Comparison of ENCODE assay signal across 12 cellular contexts in the genomic region with DNA sequence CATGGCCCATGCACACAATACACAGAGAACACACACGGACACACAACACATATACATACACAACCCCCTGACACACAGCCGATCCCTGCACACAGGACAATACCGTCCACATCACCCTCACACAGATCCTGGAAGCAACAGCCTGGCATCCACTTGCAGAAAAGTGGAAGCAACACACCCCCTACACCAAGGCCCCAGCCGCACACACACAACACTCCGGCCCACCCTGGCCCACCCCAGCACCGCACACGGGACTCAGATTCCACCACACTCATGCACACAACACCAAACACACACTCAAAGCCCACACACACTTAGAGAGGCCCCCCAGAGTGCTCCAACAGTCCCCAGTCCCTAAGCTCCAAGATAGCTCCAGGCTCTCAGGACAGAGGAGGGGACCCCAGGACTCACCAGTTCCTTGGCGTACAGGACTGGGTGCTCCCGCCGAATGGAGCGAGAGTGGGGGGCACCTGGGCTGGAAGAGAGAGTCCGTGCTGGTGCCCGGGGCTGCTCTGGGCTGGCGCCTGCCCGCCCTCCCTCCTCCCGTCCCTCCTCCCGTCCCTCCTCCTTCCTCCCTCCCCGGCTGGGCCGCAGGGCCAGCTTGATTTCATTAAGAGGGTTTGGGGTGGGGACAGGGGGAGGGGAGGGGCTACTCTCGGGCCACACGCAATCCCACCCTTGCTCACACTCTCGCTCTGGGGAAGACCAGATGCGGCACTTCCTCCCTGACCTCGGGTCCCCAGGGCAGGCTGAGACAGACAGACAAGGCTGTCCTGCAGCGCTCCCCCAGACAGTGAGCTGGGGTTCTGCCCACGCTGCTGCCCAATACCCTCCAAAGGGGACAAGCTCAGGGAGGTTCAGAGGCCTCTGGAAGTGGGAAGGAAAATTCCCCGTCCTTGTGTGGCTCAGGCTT. TPM values are rescaled to one million over a fixed set of nuclear protein-coding genes. Genes with fewer than 3 reads are reported as not detected.
DNase-seq lines count a peak whose midpoint lies in the region; ATAC-seq and TF ChIP-seq lines count a peak whose summit lies in the region.
"Had no signal": no experiment of that assay in that cellular context is flagged by ENCODE, and none has a peak within 500 bp of the region (broad histone marks: within the 10 kb centered on the region; RNA-seq: fewer than 3 reads in every experiment).

A gene with protein sequence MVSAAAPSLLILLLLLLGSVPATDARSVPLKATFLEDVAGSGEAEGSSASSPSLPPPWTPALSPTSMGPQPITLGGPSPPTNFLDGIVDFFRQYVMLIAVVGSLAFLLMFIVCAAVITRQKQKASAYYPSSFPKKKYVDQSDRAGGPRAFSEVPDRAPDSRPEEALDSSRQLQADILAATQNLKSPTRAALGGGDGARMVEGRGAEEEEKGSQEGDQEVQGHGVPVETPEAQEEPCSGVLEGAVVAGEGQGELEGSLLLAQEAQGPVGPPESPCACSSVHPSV (minus strand): TSS at position 526 of the 913 bp plus-strand sequence. CDS start 5,701 bp downstream, outside the sequence.

- DNase-seq in AG04449 (ENCODE audit: low read depth, low spot score) (no peak), fibroblast of lung (ENCODE audit: low read depth in 2 of 2) (peak; percentile 40 to 75), NCI-H187 treated with DMSO at 0.1 percent for 48 hours (lab: John Stamatoyannopoulos, UW) (no peak), NCI-H1694 treated with DMSO at 0.1 percent for 48 hours (lab: John Stamatoyannopoulos, UW) (no peak), cerebellar cortex (ENCODE audit: low spot score) (no peak)
- no peak for DNase-seq in naive thymus-derived CD4-positive, alpha-beta T cell
- DNase-seq: CD4-positive, CD25-positive, alpha-beta regulatory T cell; NCI-H2081 treated with DMSO at 0.1 percent for 48 hours had no signal

- H2AFZ ChIP-seq in fibroblast of lung (ENCODE audit: low read length), result no peak within 1 kb of the TSS

- peaks cover 0 to 3% (median 0%) of the 10 kb centered on the region in 7 donors for H3K4me1 Mint-ChIP-seq in naive thymus-derived CD4-positive, alpha-beta T cell
- H3K4me1 Mint-ChIP-seq: CD4-positive, CD25-positive, alpha-beta regulatory T cell had no signal

- H3K4me2 ChIP-seq in fibroblast of lung (ENCODE audit: extremely low read depth, insufficient read depth, low read length), result peak within 1 kb of the TSS; percentile 94

- H3K9me3 Mint-ChIP-seq in naive thymus-derived CD4-positive, alpha-beta T cell, result no peaks in the 10 kb centered on the region

- TF ChIP-seq CTCF in AG04449 (IDR thresholded peaks at IDR 0.05; ENCODE audit: insufficient read depth, low read length, missing control alignments), result no peak
- no peak for TF ChIP-seq CTCF in fibroblast of lung (conservative IDR thresholded peaks at IDR 0.05 in 1 of 2, IDR thresholded peaks at IDR 0.05 in 1 of 2; ENCODE audit: low read depth in 1 of 2, low read length in 2 of 2)

- intact Hi-C loops in naive thymus-derived CD4-positive, alpha-beta T cell (cut with micrococcal nuclease), result no loop called here

- peaks cover 35% of the 10 kb centered on the region for H3K79me2 ChIP-seq in fibroblast of lung (ENCODE audit: control insufficient read depth, insufficient read depth, low read length)

- POLR2A ChIA-PET in AG04449 (lab: Yijun Ruan, JAX), result interaction anchor here (0.5 to 0.8 kb wide), 2 partner anchors 21 to 204 kb away, joined by 3 read pairs; no protein-coding TSS in a partner anchor
- POLR2A ChIA-PET in naive thymus-derived CD4-positive, alpha-beta T cell (lab: Charles Lee), result interaction anchor here (0.5 to 0.7 kb wide), 2 partner anchors 20 to 96 kb away, joined by 3 read pairs; no protein-coding TSS in a partner anchor

- no peaks in the 10 kb centered on the region for H3K27me3 ChIP-seq in fibroblast of lung (ENCODE audit: control insufficient read depth, insufficient read depth, low read length)
- H3K27me3 ChIP-seq in naive thymus-derived CD4-positive, alpha-beta T cell (ENCODE audit: control insufficient read depth in 2 of 2, insufficient read depth in 2 of 2, low read length in 2 of 2), result no peaks in the 10 kb centered on the region
- H3K27me3 ChIP-seq: cardiac muscle cell had no signal

- H3K27ac ChIP-seq in fibroblast of lung (ENCODE audit: insufficient read depth, low read length), result peak within 1 kb of the TSS; percentile 72
- no peak within 1 kb of the TSS for H3K27ac ChIP-seq in naive thymus-derived CD4-positive, alpha-beta T cell (ENCODE audit: low read depth, low read length)
- H3K27ac ChIP-seq: cardiac muscle cell, VCaP had no signal

- CTCF ChIA-PET in AG04449 (lab: Yijun Ruan, JAX), result interaction anchor here (1.1 to 6.8 kb wide), 7 partner anchors 10 to 206 kb away, joined by 3 to 60 read pairs (median 5); no protein-coding TSS in a partner anchor
- CTCF ChIA-PET in naive thymus-derived CD4-positive, alpha-beta T cell (lab: Charles Lee), result no interaction called here

- peaks cover 19% of the 10 kb centered on the region for H3K4me1 ChIP-seq in fibroblast of lung (ENCODE audit: control insufficient read depth, extremely low read depth, insufficient read depth, low read length)
- no peaks in the 10 kb centered on the region for H3K4me1 ChIP-seq in naive thymus-derived CD4-positive, alpha-beta T cell (ENCODE audit: control insufficient read depth in 2 of 2, insufficient read depth in 2 of 2, low read length in 2 of 2)

- H3K4me3 Mint-ChIP-seq in naive thymus-derived CD4-positive, alpha-beta T cell, result no peak within 1 kb of the TSS
- H3K4me3 Mint-ChIP-seq: CD4-positive, CD25-positive, alpha-beta regulatory T cell had no signal

- H3K4me3 ChIP-seq in AG04449 (ENCODE audit: low read depth, low read length) (peak within 1 kb of the TSS; percentile 76), fibroblast of lung (replicated peaks in 1 of 4; ENCODE audit: control extremely low read depth in 1 of 4, insufficient read depth in 1 of 4, low read depth in 3 of 4, low read length in 4 of 4) (peak within 1 kb of the TSS; percentile 66 to 97 (median 82))
- no peak within 1 kb of the TSS for H3K4me3 ChIP-seq in naive thymus-derived CD4-positive, alpha-beta T cell (ENCODE audit: low read length)
- H3K4me3 ChIP-seq: cardiac muscle cell had no signal

- peak within 1 kb of the TSS in 5 of 9 donors; percentile 7 to 59 (median 29) for H3K27ac Mint-ChIP-seq in naive thymus-derived CD4-positive, alpha-beta T cell

- no peaks in the 10 kb centered on the region for H3K9me3 ChIP-seq in fibroblast of lung (ENCODE audit: control insufficient read depth, insufficient read depth, low read depth, low read length)
- H3K9me3 ChIP-seq in naive thymus-derived CD4-positive, alpha-beta T cell (ENCODE audit: control insufficient read depth in 2 of 3, low read length in 3 of 3), result no peaks in the 10 kb centered on the region

- no peaks in the 10 kb centered on the region for H4K20me1 ChIP-seq in fibroblast of lung (ENCODE audit: control insufficient read depth, extremely low read depth, insufficient read depth, low read length)

- no peaks in the 10 kb centered on the region for H3K27me3 Mint-ChIP-seq in naive thymus-derived CD4-positive, alpha-beta T cell

- H3K36me3 Mint-ChIP-seq in naive thymus-derived CD4-positive, alpha-beta T cell, result no peaks in the 10 kb centered on the region
- H3K36me3 Mint-ChIP-seq: CD4-positive, CD25-positive, alpha-beta regulatory T cell had no signal

- H3K9ac ChIP-seq in fibroblast of lung (ENCODE audit: insufficient read depth, low read length), result peak within 1 kb of the TSS; percentile 72

- peak; percentile 31 for ATAC-seq in naive thymus-derived CD4-positive, alpha-beta T cell
- ATAC-seq in HG03565 (IDR thresholded peaks at IDR 0.05; ENCODE audit: unreplicated experiment), result no peak

- peaks cover 12% of the 10 kb centered on the region for H3K36me3 ChIP-seq in fibroblast of lung (ENCODE audit: control insufficient read depth, insufficient read depth, low read length)
- H3K36me3 ChIP-seq in naive thymus-derived CD4-positive, alpha-beta T cell (ENCODE audit: control insufficient read depth in 2 of 3, insufficient read depth in 3 of 3, low read length in 3 of 3), result no peaks in the 10 kb centered on the region
- H3K36me3 ChIP-seq: cardiac muscle cell had no signal

TF ChIP-seq in PFSK-1, 5 proteins besides CTCF, POLR2A, EP300 and RAD21 (continues in another document):
- TF ChIP-seq POLR2AphosphoS5 (IDR thresholded peaks at IDR 0.05; ENCODE audit: low read depth, low read length) (peak; percentile 46; the same call in 1 of the 2 replicates), SIN3A (IDR thresholded peaks at IDR 0.05; ENCODE audit: borderline replicate concordance, insufficient read depth, low read length) (no peak)
- TF ChIP-seq, protein P1, sequence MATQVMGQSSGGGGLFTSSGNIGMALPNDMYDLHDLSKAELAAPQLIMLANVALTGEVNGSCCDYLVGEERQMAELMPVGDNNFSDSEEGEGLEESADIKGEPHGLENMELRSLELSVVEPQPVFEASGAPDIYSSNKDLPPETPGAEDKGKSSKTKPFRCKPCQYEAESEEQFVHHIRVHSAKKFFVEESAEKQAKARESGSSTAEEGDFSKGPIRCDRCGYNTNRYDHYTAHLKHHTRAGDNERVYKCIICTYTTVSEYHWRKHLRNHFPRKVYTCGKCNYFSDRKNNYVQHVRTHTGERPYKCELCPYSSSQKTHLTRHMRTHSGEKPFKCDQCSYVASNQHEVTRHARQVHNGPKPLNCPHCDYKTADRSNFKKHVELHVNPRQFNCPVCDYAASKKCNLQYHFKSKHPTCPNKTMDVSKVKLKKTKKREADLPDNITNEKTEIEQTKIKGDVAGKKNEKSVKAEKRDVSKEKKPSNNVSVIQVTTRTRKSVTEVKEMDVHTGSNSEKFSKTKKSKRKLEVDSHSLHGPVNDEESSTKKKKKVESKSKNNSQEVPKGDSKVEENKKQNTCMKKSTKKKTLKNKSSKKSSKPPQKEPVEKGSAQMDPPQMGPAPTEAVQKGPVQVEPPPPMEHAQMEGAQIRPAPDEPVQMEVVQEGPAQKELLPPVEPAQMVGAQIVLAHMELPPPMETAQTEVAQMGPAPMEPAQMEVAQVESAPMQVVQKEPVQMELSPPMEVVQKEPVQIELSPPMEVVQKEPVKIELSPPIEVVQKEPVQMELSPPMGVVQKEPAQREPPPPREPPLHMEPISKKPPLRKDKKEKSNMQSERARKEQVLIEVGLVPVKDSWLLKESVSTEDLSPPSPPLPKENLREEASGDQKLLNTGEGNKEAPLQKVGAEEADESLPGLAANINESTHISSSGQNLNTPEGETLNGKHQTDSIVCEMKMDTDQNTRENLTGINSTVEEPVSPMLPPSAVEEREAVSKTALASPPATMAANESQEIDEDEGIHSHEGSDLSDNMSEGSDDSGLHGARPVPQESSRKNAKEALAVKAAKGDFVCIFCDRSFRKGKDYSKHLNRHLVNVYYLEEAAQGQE (IDR thresholded peaks at IDR 0.05; ENCODE audit: insufficient read depth in 1 of 2, low read depth in 2 of 2, low read length in 2 of 2), result peak in 1 of 2 experiments; percentile 32; a peak in 1 of 4 replicates

RNA-seq across cellular contexts. Expression of the gene that starts here (rescaled TPM):
- 69.1 TPM for polyA plus RNA-seq in PFSK-1 (2012; ENCODE audit: insufficient read length, low read depth)
- total RNA-seq in fibroblast of lung, result 132 and 358 TPM in 2 replicates
- 126 and 154 TPM in 2 replicates for polyA plus RNA-seq in fibroblast of lung
- polyA plus RNA-seq in fibroblast of lung (2012), result 199 and 246 TPM in 2 replicates
- polyA minus RNA-seq in fibroblast of lung (ENCODE audit: low replicate concordance), result 306 and 401 TPM in 2 replicates
- total RNA-seq in naive thymus-derived CD4-positive, alpha-beta T cell, result 1 to 10 TPM in 2 of 5 experiments, under 1 TPM in 2, not detected in 1; 0.27 to 1.6 (median 0.81) TPM
- under 1 TPM; 0.13 to 0.59 TPM for polyA plus RNA-seq in naive thymus-derived CD4-positive, alpha-beta T cell

Comparison
In these comparisons a context has a peak if more than half of its experiments do, and no peak if none do; other contexts are left out.
1. RNA of the gene that starts here (total RNA-seq): 132 to 358 TPM in fibroblast of lung; 0.27 to 1.6 TPM in naive thymus-derived CD4-positive, alpha-beta T cell; every median in the first group is over 10 times any median in the second.
2. RNA of the gene that starts here (polyA plus RNA-seq): 126 to 246 TPM in fibroblast of lung; 0.13 to 0.59 TPM in naive thymus-derived CD4-positive, alpha-beta T cell; every median in the first group is over 10 times any median in the second.
3. DNase-seq: peak in fibroblast of lung (2 of 2); none in AG04449 (single experiment), naive thymus-derived CD4-positive, alpha-beta T cell (0 of 9), NCI-H187 treated with DMSO at 0.1 percent for 48 hours (single experiment), NCI-H1694 treated with DMSO at 0.1 percent for 48 hours (single experiment) and cerebellar cortex (single experiment).